In the genomic region with DNA sequence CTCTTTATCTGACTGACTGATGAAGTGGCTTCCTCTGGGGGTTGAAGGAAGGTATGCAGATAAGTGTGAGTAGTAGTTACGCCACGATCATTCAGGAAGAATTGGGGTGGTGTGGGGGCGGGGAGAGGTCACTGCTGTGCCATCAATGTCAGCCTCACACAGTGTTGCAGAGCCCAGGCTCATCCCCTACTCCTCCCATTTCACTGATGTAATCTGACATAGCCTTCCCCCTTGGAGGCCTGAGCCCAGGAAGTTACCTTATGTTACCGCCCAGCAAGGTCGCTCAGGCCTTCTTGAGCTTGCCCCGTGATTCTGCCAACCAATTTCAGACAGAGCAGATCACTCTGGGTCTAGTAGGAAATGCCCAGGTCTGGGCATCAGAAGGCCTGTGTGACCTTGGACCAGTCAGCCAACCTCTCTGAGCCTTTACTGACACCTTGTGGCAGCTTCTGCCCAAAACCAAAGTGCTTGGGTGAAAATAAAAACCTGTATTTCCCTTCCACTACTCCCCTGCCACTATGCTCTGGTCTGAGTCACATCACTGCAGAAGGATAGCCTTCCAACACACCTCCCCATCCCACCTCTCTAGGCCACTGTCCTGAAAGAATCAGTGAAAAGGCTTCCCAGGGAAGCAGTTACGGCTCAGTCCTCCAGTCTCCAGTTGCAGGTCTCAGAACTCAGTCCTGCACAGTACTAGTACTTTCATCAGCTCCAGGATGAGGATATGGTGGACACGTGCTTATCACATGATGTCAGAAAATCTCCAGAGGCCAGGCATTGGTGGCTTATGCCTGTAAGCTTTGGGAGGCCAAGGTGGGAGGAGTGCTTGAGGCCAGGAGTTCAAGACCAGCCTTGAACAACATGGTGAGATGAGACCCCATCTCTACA, we compare ENCODE assay signal across 11 cellular contexts. TPM values are rescaled to one million over a fixed set of nuclear protein-coding genes. Genes with fewer than 3 reads are reported as not detected.
DNase-seq lines count a peak whose midpoint lies in the region; ATAC-seq, FAIRE-seq and TF ChIP-seq lines count a peak whose summit lies in the region.
"Had no signal": no experiment of that assay in that cellular context is flagged by ENCODE, and none has a peak within 500 bp of the region (broad histone marks: within the 10 kb centered on the region; RNA-seq: fewer than 3 reads in every experiment).

No MANE protein-coding gene starts in this region.

- CTCF ChIA-PET in activated naive CD4-positive, alpha-beta T cell treated with anti-CD3 and anti-CD28 coated beads, Interleukin-2, amount 10 ng/mL, durations not matched to agents 7 days and 5 days (lab: Charles Lee): interaction anchor here (1.0 kb wide), 1 partner anchor 76 kb away, joined by 3 read pairs; no protein-coding TSS in a partner anchor
- CTCF ChIA-PET in OCI-LY7 (lab: Charles Lee; ENCODE audit: unreplicated experiment): no interaction called here
- CTCF ChIA-PET in endothelial cell of umbilical vein (lab: Charles Lee): interaction anchor here (0.6 to 1.6 kb wide), 3 partner anchors 93 to 145 kb away, joined by 3 to 5 read pairs (median 3); partner anchors contain the start of gene TBC1D21
- CTCF ChIA-PET in CD8-positive, alpha-beta memory T cell (lab: Charles Lee): no interaction called here

- dilution Hi-C loops in endothelial cell of umbilical vein (cut with MboI; ENCODE audit: extremely low pct_ligation_motif_present, low sequenced_read_pairs): no loop called here

- H3K79me2 ChIP-seq in OCI-LY7 (ENCODE audit: insufficient read depth, low read depth, low read length) (no peaks in the 10 kb centered on the region), endothelial cell of umbilical vein (ENCODE audit: control insufficient read depth, insufficient read depth, low read length) (no peaks in the 10 kb centered on the region)

- BruUV-seq in OCI-LY7 (replicated peaks; lab: Mats Ljungman, UMichigan) (no TSS peak), endothelial cell of umbilical vein (replicated peaks; lab: Mats Ljungman, UMichigan) (no TSS peak)

- H3K4me3 Mint-ChIP-seq in activated naive CD4-positive, alpha-beta T cell treated with anti-CD3 and anti-CD28 coated beads, Interleukin-2, amount 10 ng/mL, durations not matched to agents 7 days and 5 days: no peak overlapping the region
- no peak overlapping the region for H3K4me3 Mint-ChIP-seq in CD8-positive, alpha-beta memory T cell

- no peaks in the 10 kb centered on the region for H3K9me3 ChIP-seq in OCI-LY7 (ENCODE audit: low read length)
- no peaks in the 10 kb centered on the region for H3K9me3 ChIP-seq in endothelial cell of umbilical vein (replicated peaks; ENCODE audit: control insufficient read depth, insufficient read depth, low read length)
- no peaks in the 10 kb centered on the region for H3K9me3 ChIP-seq in CD8-positive, alpha-beta memory T cell (ENCODE audit: low read length)

- no peaks in the 10 kb centered on the region for H3K9me1 ChIP-seq in endothelial cell of umbilical vein (replicated peaks; ENCODE audit: control insufficient read depth, extremely low read depth, insufficient read depth, low read length)

- H3K4me1 Mint-ChIP-seq in activated naive CD4-positive, alpha-beta T cell treated with anti-CD3 and anti-CD28 coated beads, Interleukin-2, amount 10 ng/mL, durations not matched to agents 7 days and 5 days: no peaks in the 10 kb centered on the region
- no peaks in the 10 kb centered on the region for H3K4me1 Mint-ChIP-seq in CD8-positive, alpha-beta memory T cell

- H3K4me2 ChIP-seq in OCI-LY7 (ENCODE audit: low read length): no peak overlapping the region
- H3K4me2 ChIP-seq in endothelial cell of umbilical vein (ENCODE audit: insufficient read depth, low read length): no peak overlapping the region

- POLR2A ChIA-PET in OCI-LY7 (lab: Charles Lee) (interaction anchor here (1.2 kb wide), 1 partner anchor 8 kb away, joined by 3 read pairs; no protein-coding TSS in a partner anchor), endothelial cell of umbilical vein (lab: Charles Lee) (no interaction called here)
- POLR2A ChIA-PET in CD8-positive, alpha-beta memory T cell (lab: Charles Lee): no interaction called here

- H3K27ac Mint-ChIP-seq in activated naive CD4-positive, alpha-beta T cell treated with anti-CD3 and anti-CD28 coated beads, Interleukin-2, amount 10 ng/mL, durations not matched to agents 7 days and 5 days: no peak overlapping the region
- no peak overlapping the region for H3K27ac Mint-ChIP-seq in CD8-positive, alpha-beta memory T cell

- peaks cover 12% of the 10 kb centered on the region for H3K27me3 Mint-ChIP-seq in activated naive CD4-positive, alpha-beta T cell treated with anti-CD3 and anti-CD28 coated beads, Interleukin-2, amount 10 ng/mL, durations not matched to agents 7 days and 5 days
- peaks cover 0 to 1% of the 10 kb centered on the region in 2 donors for H3K27me3 Mint-ChIP-seq in CD8-positive, alpha-beta memory T cell

- H4K20me1 ChIP-seq in OCI-LY7 (ENCODE audit: insufficient read depth, low read length) (no peaks in the 10 kb centered on the region), endothelial cell of umbilical vein (replicated peaks; ENCODE audit: control insufficient read depth, extremely low read depth, insufficient read depth, low read length) (no peaks in the 10 kb centered on the region)

- peak; percentile 77 for FAIRE-seq in endothelial cell of umbilical vein (lab: Jason Lieb, UNC)
- FAIRE-seq: kidney had no signal

- no peak for ATAC-seq in GM18861 (IDR thresholded peaks at IDR 0.05; ENCODE audit: unreplicated experiment)

- no peak overlapping the region for H2AFZ ChIP-seq in OCI-LY7 (ENCODE audit: low read length)
- H2AFZ ChIP-seq in endothelial cell of umbilical vein (ENCODE audit: low read depth, low read length): no peak overlapping the region

- no peak overlapping the region for H3K9ac ChIP-seq in endothelial cell of umbilical vein (replicated peaks; ENCODE audit: extremely low read depth, insufficient read depth, low read length)

- no peak overlapping the region for H3K27ac ChIP-seq in OCI-LY7 (ENCODE audit: low read depth, low read length, poor library complexity, severe bottlenecking)
- H3K27ac ChIP-seq in endothelial cell of umbilical vein (ENCODE audit: insufficient read depth, low read depth, low read length): no peak overlapping the region
- H3K27ac ChIP-seq in CD8-positive, alpha-beta memory T cell (ENCODE audit: low read depth, low read length): no peak overlapping the region

- peak; percentile 26 for DNase-seq in activated naive CD4-positive, alpha-beta T cell treated with anti-CD3 and anti-CD28 coated beads, Interleukin-2, amount 10 ng/mL, durations not matched to agents 7 days and 5 days
- DNase-seq in activated naive CD4-positive, alpha-beta T cell treated with anti-CD3 and anti-CD28 coated beads, Interleukin-2, amount 50 U/mL, for 16 hours: no peak
- DNase-seq in OCI-LY7 (ENCODE audit: low spot score): peak; percentile 2
- no peak for DNase-seq in endothelial cell of umbilical vein (ENCODE audit: low read depth, low spot score)
- peak; percentile 16 for DNase-seq in stromal cell of bone marrow (ENCODE audit: low read depth)
- DNase-seq in NCI-H1417 treated with DMSO at 0.1 percent for 48 hours (lab: John Stamatoyannopoulos, UW): no peak
- DNase-seq in CD8-positive, alpha-beta memory T cell: no peak
- DNase-seq: kidney; NK-92 treated with Interleukin-12 subunit alpha and Interleukin-12 subunit beta, amount 100 ng/mL, for 24 hours; stimulated activated CD4-positive, alpha-beta T cell treated with anti-CD3 and anti-CD28 coated beads, Interleukin-4, amount 100 ng/mL, for 4 hours had no signal

- TF ChIP-seq CTCF in OCI-LY7 (conservative IDR thresholded peaks at IDR 0.05; ENCODE audit: low read length) (peak; percentile 57), endothelial cell of umbilical vein (IDR thresholded peaks at IDR 0.05; ENCODE audit: extremely low read depth in 1 of 2, insufficient read depth in 1 of 2, low read depth in 1 of 2, low read length in 2 of 2) (peak in 1 of 2 donors; percentile 12)

- no peak for TF ChIP-seq POLR2A in endothelial cell of umbilical vein (IDR thresholded peaks at IDR 0.05; ENCODE audit: low read depth, low read length)

- H3K36me3 Mint-ChIP-seq in activated naive CD4-positive, alpha-beta T cell treated with anti-CD3 and anti-CD28 coated beads, Interleukin-2, amount 10 ng/mL, durations not matched to agents 7 days and 5 days: no peaks in the 10 kb centered on the region
- no peaks in the 10 kb centered on the region for H3K36me3 Mint-ChIP-seq in CD8-positive, alpha-beta memory T cell

- H3K4me3 ChIP-seq in OCI-LY7 (ENCODE audit: low read depth, low read length, poor library complexity, severe bottlenecking) (no peak overlapping the region), endothelial cell of umbilical vein (replicated peaks in 1 of 3; ENCODE audit: insufficient read depth in 1 of 3, low read depth in 1 of 3, low read length in 3 of 3) (no peak overlapping the region)
- no peak overlapping the region for H3K4me3 ChIP-seq in CD8-positive, alpha-beta memory T cell (ENCODE audit: low read length)

- H3K9me3 Mint-ChIP-seq in activated naive CD4-positive, alpha-beta T cell treated with anti-CD3 and anti-CD28 coated beads, Interleukin-2, amount 10 ng/mL, durations not matched to agents 7 days and 5 days: no peaks in the 10 kb centered on the region
- peaks cover 0 to 1% (median 0%) of the 10 kb centered on the region in 5 donors for H3K9me3 Mint-ChIP-seq in CD8-positive, alpha-beta memory T cell

- intact Hi-C loops in OCI-LY7 (cut with micrococcal nuclease; ENCODE audit: unreplicated experiment) (no loop called here), endothelial cell of umbilical vein (cut with micrococcal nuclease) (loop anchor here (1.0 to 2.0 kb wide), 2 partner anchors 145 to 220 kb away; no protein-coding TSS in a partner anchor)

- H3K9me2 ChIP-seq in OCI-LY7 (ENCODE audit: insufficient read depth, low read length): no peaks in the 10 kb centered on the region

- H3K4me1 ChIP-seq in OCI-LY7 (ENCODE audit: insufficient read depth, low read length, poor library complexity, severe bottlenecking): no peaks in the 10 kb centered on the region
- no peaks in the 10 kb centered on the region for H3K4me1 ChIP-seq in endothelial cell of umbilical vein (ENCODE audit: control insufficient read depth, extremely low read depth, insufficient read depth, low read length)
- H3K4me1 ChIP-seq in CD8-positive, alpha-beta memory T cell (ENCODE audit: insufficient read depth, low read length): no peaks in the 10 kb centered on the region

- no peaks in the 10 kb centered on the region for H3K27me3 ChIP-seq in endothelial cell of umbilical vein (ENCODE audit: control insufficient read depth in 2 of 2, insufficient read depth in 2 of 2, low read length in 2 of 2)
- H3K27me3 ChIP-seq in CD8-positive, alpha-beta memory T cell (ENCODE audit: insufficient read depth, low read length, poor library complexity, severe bottlenecking): no peaks in the 10 kb centered on the region

- no peaks in the 10 kb centered on the region for H3K36me3 ChIP-seq in OCI-LY7 (ENCODE audit: insufficient read depth, low read length)
- no peaks in the 10 kb centered on the region for H3K36me3 ChIP-seq in endothelial cell of umbilical vein (ENCODE audit: control insufficient read depth in 2 of 2, extremely low read depth in 1 of 2, insufficient read depth in 2 of 2, low read length in 2 of 2)
- H3K36me3 ChIP-seq in CD8-positive, alpha-beta memory T cell (ENCODE audit: insufficient read depth, low read length): no peaks in the 10 kb centered on the region

RNA-seq across cellular contexts. Expression of gene INSYN1, which starts 28.1 kb away (rescaled TPM):
- not detected in 2 replicates for total RNA-seq in OCI-LY7 (2014; rRNA removed; shearing (Covaris generic))
- total RNA-seq in OCI-LY7 (2022) (not detected in 2 replicates), endothelial cell of umbilical vein (0.58 TPM in 1 of 2 replicates, not detected in the other)
- polyA plus RNA-seq in endothelial cell of umbilical vein: 0.18 and 0.29 TPM in 2 replicates
- 0.15 and 0.17 TPM in 2 replicates for polyA plus RNA-seq in endothelial cell of umbilical vein (2011; cell fraction: cytosol; rRNA removed)
- polyA plus RNA-seq in endothelial cell of umbilical vein (2011; cell fraction: nucleus; rRNA removed): 0.40 and 0.43 TPM in 2 replicates
- 0.11 and 0.95 TPM in 2 replicates for polyA plus RNA-seq in endothelial cell of umbilical vein (2012)
- polyA minus RNA-seq in endothelial cell of umbilical vein: 0.42 and 0.53 TPM in 2 replicates
- not detected for polyA minus RNA-seq in endothelial cell of umbilical vein (2011; cell fraction: cytosol; rRNA and poly(A)+ RNA removed)
- polyA minus RNA-seq in endothelial cell of umbilical vein (2011; cell fraction: nucleus; rRNA and poly(A)+ RNA removed): not detected in 2 replicates
- not detected for total RNA-seq in CD8-positive, alpha-beta memory T cell
- not detected for polyA plus RNA-seq in CD8-positive, alpha-beta memory T cell

Comparison
In these comparisons a context has a peak if more than half of its experiments do, and no peak if none do; other contexts are left out.
1. DNase-seq: peak in activated naive CD4-positive, alpha-beta T cell treated with anti-CD3 and anti-CD28 coated beads, Interleukin-2, amount 10 ng/mL, durations not matched to agents 7 days and 5 days (single experiment), OCI-LY7 (single experiment) and stromal cell of bone marrow (single experiment); none in activated naive CD4-positive, alpha-beta T cell treated with anti-CD3 and anti-CD28 coated beads, Interleukin-2, amount 50 U/mL, for 16 hours (single experiment), endothelial cell of umbilical vein (single experiment), NCI-H1417 treated with DMSO at 0.1 percent for 48 hours (single experiment) and CD8-positive, alpha-beta memory T cell (0 of 5).
2. CTCF ChIA-PET loops: an anchor here in activated naive CD4-positive, alpha-beta T cell treated with anti-CD3 and anti-CD28 coated beads, Interleukin-2, amount 10 ng/mL, durations not matched to agents 7 days and 5 days (1.0 kb wide) and endothelial cell of umbilical vein (0.6 to 1.6 kb wide); none called in OCI-LY7 and CD8-positive, alpha-beta memory T cell.